Comparison of ENCODE assay signal across 16 cellular contexts in genomic region chr22:43889366-43890253, GRCh38. TPM values are rescaled to one million over a fixed set of nuclear protein-coding genes. Genes with fewer than 3 reads are reported as not detected.
A peak's percentile ranks its signal among the peaks of the same experiment; 100 is the strongest.
DNase-seq lines count a peak whose midpoint lies in the region; ATAC-seq and TF ChIP-seq lines count a peak whose summit lies in the region.
"Had no signal": no experiment of that assay in that cellular context is flagged by ENCODE, and none has a peak within 500 bp of the region (broad histone marks: within the 10 kb centered on the region; RNA-seq: fewer than 3 reads in every experiment).

No MANE protein-coding gene starts in this region.

- intact Hi-C loops in MCF 10A (cut with micrococcal nuclease): no loop called here

- H3K4me3 Mint-ChIP-seq in MCF 10A (ENCODE audit: unreplicated experiment): no peak overlapping the region
- H3K4me3 Mint-ChIP-seq: activated T-helper 1 cell treated with anti-CD3 and anti-CD28 coated beads, Interleukin-12 subunit alpha, Interleukin-12 subunit beta, Interleukin-2, Interleukin-4 antibody, amounts not matched to agents 30 ng/mL and 10 ng/mL and 1 ng/mL, durations not matched to agents 14 hours and 24 hours and 36 hours; CD8-positive, alpha-beta T cell; central memory CD8-positive, alpha-beta T cell; stimulated activated memory B cell treated with anti-CD40 and anti-IgM and Interleukin-4, amounts not matched to agents 10 μg/mL and 1 μg/mL and 100 μg/mL, for 72 hours had no signal

- no peak for ATAC-seq in HG02759 (IDR thresholded peaks at IDR 0.05; ENCODE audit: unreplicated experiment)
- ATAC-seq in HG03354 (IDR thresholded peaks at IDR 0.05; ENCODE audit: poor library complexity, severe bottlenecking, unreplicated experiment): no peak
- ATAC-seq: CD8-positive, alpha-beta T cell; stimulated activated memory B cell treated with anti-CD40 and anti-IgM and Interleukin-4, amounts not matched to agents 10 μg/mL and 1 μg/mL and 100 μg/mL, for 72 hours had no signal

- BruUV-seq in MCF 10A (replicated peaks; lab: Mats Ljungman, UMichigan): no TSS peak

- no peaks in the 10 kb centered on the region for H3K4me1 Mint-ChIP-seq in MCF 10A (ENCODE audit: insufficient read depth, unreplicated experiment)

- POLR2A ChIA-PET in MCF 10A (lab: Yijun Ruan, JAX): interaction anchor here (0.7 to 1.2 kb wide), 2 partner anchors 36 to 78 kb away, joined by 3 read pairs; partner anchors contain the start of gene EFCAB6

- no peaks in the 10 kb centered on the region for H3K9me3 Mint-ChIP-seq in MCF 10A (ENCODE audit: unreplicated experiment)
- H3K9me3 Mint-ChIP-seq: activated T-helper 1 cell treated with anti-CD3 and anti-CD28 coated beads, Interleukin-12 subunit alpha, Interleukin-12 subunit beta, Interleukin-2, Interleukin-4 antibody, amounts not matched to agents 30 ng/mL and 10 ng/mL and 1 ng/mL, durations not matched to agents 14 hours and 24 hours and 36 hours; CD8-positive, alpha-beta T cell; central memory CD8-positive, alpha-beta T cell had no signal

- TF ChIP-seq CTCF in AG09309 (IDR thresholded peaks at IDR 0.05; ENCODE audit: control insufficient read depth, insufficient read depth, low read depth, low read length, missing control alignments): peak; percentile 56
- TF ChIP-seq CTCF in MCF 10A (IDR thresholded peaks at IDR 0.05; ENCODE audit: unreplicated experiment): peak; percentile 17

- no peak overlapping the region for H3K4me3 ChIP-seq in AG09309 (ENCODE audit: control insufficient read depth, low read depth, low read length)
- H3K4me3 ChIP-seq: lung, SJSA1 had no signal

- H3K36me3 Mint-ChIP-seq in MCF 10A (ENCODE audit: insufficient read depth, unreplicated experiment): peaks cover 6% of the 10 kb centered on the region
- H3K36me3 Mint-ChIP-seq: CD8-positive, alpha-beta T cell; stimulated activated memory B cell treated with anti-CD40 and anti-IgM and Interleukin-4, amounts not matched to agents 10 μg/mL and 1 μg/mL and 100 μg/mL, for 72 hours had no signal

- no peak overlapping the region for H3K27ac Mint-ChIP-seq in MCF 10A (ENCODE audit: low read depth, unreplicated experiment)
- H3K27ac Mint-ChIP-seq: activated T-helper 1 cell treated with anti-CD3 and anti-CD28 coated beads, Interleukin-12 subunit alpha, Interleukin-12 subunit beta, Interleukin-2, Interleukin-4 antibody, amounts not matched to agents 30 ng/mL and 10 ng/mL and 1 ng/mL, durations not matched to agents 14 hours and 24 hours and 36 hours; CD8-positive, alpha-beta T cell; stimulated activated memory B cell treated with anti-CD40 and anti-IgM and Interleukin-4, amounts not matched to agents 10 μg/mL and 1 μg/mL and 100 μg/mL, for 72 hours had no signal

- peaks cover 30% of the 10 kb centered on the region for H3K27me3 Mint-ChIP-seq in MCF 10A (ENCODE audit: insufficient read depth, unreplicated experiment)

- DNase-seq in AG09309 (ENCODE audit: low read depth) (no peak), HPDE6-E6E7 (ENCODE audit: extremely low spot score) (peak; percentile 27), MCF 10A (ENCODE audit: unreplicated experiment) (peak; percentile 42), kidney tubule cell (ENCODE audit: low spot score) (peak; percentile 11), GOT3 (lab: John Stamatoyannopoulos, UW) (no peak), superior temporal gyrus (ENCODE audit: extremely low spot score) (no peak)
- DNase-seq: activated CD4-positive, alpha-beta T cell treated with anti-CD3 and anti-CD28 coated beads for 4 hours; CD8-positive, alpha-beta T cell had no signal

- CTCF ChIA-PET in MCF 10A (lab: Yijun Ruan, JAX): interaction anchor here (0.6 to 1.5 kb wide), 7 partner anchors 11 to 98 kb away, joined by 3 to 5 read pairs (median 4); no protein-coding TSS in a partner anchor

RNA-seq across cellular contexts. Expression of gene PNPLA5, which starts 2.2 kb away (rescaled TPM):
- not detected in 2 replicates for total RNA-seq in MCF 10A (2022)
- total RNA-seq: activated T-helper 1 cell treated with anti-CD3 and anti-CD28 coated beads, Interleukin-12 subunit alpha, Interleukin-12 subunit beta, Interleukin-2, Interleukin-4 antibody, amounts not matched to agents 30 ng/mL and 10 ng/mL and 1 ng/mL, durations not matched to agents 14 hours and 24 hours and 36 hours; CD8-positive, alpha-beta T cell; lung; osteocyte; SJSA1 had no signal

RNA-seq across cellular contexts. Expression of gene SULT4A1, which starts 27.3 kb away (rescaled TPM):
- total RNA-seq in MCF 10A (2022): not detected in 2 replicates
- total RNA-seq: activated T-helper 1 cell treated with anti-CD3 and anti-CD28 coated beads, Interleukin-12 subunit alpha, Interleukin-12 subunit beta, Interleukin-2, Interleukin-4 antibody, amounts not matched to agents 30 ng/mL and 10 ng/mL and 1 ng/mL, durations not matched to agents 14 hours and 24 hours and 36 hours; CD8-positive, alpha-beta T cell; osteocyte; SJSA1 had no signal

RNA-seq across cellular contexts. Expression of gene PNPLA3, which starts 34.0 kb away (rescaled TPM):
- 4.1 and 4.2 TPM in 2 replicates for total RNA-seq in MCF 10A (2022)
- total RNA-seq: CD8-positive, alpha-beta T cell had no signal

Comparison
In these comparisons a context has a peak if more than half of its experiments do, and no peak if none do; other contexts are left out.
1. DNase-seq: peak in HPDE6-E6E7 (single experiment), MCF 10A (single experiment) and kidney tubule cell (single experiment); none in AG09309 (single experiment), GOT3 (single experiment) and superior temporal gyrus (single experiment).